In the genomic region with DNA sequence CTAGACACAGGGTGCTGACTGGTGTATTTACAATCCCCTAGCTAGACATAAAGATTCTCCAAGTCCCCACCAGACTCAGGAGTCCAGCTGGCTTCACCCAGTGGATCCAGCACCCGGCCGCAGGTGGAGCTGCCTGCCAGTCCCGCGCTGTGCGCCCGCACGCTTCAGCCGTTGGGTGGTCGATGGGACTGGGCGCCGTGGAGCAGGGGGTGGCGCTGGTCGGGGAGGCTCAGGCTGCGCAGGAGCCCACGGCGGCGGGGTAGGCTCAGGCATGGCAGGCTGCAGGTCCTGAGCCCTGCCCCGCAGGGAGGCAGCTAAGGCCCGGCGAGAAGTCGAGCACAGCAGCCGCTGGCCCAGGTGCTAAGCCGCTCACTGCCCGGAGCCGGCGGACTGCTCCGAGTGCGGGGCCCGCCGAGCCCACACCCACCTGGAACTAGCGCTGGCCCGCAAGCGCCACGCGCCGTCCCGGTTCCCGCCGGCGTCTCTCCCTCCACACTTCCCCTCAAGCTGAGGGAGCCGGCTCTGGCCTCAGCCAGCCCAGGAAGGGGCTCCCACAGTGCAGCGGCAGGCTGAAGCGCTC, we compare ENCODE assay signal across 1 cellular context.
A peak's percentile ranks its signal among the peaks of the same experiment; 100 is the strongest.
TF ChIP-seq lines count a peak whose summit lies in the region.

No MANE protein-coding gene starts in this region.

TF ChIP-seq in H1, 55 proteins besides CTCF, POLR2A, EP300 and RAD21:
- TF ChIP-seq, protein P1, sequence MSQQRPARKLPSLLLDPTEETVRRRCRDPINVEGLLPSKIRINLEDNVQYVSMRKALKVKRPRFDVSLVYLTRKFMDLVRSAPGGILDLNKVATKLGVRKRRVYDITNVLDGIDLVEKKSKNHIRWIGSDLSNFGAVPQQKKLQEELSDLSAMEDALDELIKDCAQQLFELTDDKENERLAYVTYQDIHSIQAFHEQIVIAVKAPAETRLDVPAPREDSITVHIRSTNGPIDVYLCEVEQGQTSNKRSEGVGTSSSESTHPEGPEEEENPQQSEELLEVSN (IDR thresholded peaks at IDR 0.05) = 0 out of 2 replicates have a peak, but pooled peaks have one; percentile 21
TF ChIP-seq in H1: peak in this region for 1; not testable (repeated sequence) for 54.
